ENCODE assay signal across 9 cellular contexts in genomic region chr6:139473239-139473701, GRCh38.
DNase-seq lines count a peak whose midpoint lies in the region; ATAC-seq and TF ChIP-seq lines count a peak whose summit lies in the region.
"Had no signal": no experiment of that assay in that cellular context is flagged by ENCODE, and none has a peak within 500 bp of the region (broad histone marks: within the 10 kb centered on the region; RNA-seq: fewer than 3 reads in every experiment).

No MANE protein-coding gene starts in this region.

- no peak for TF ChIP-seq POLR2A in vagina (IDR thresholded peaks at IDR 0.05)

- 50 to 56% methylated on average over 10 of the region's 13 CpGs for WGBS in mesodermal cell (ENCODE audit: insufficient coverage in 2 of 2), 2 experiments

- no peaks in the 10 kb centered on the region for H3K27me3 Mint-ChIP-seq in activated CD4-positive, alpha-beta memory T cell treated with anti-CD3 and anti-CD28 coated beads for 36 hours
- no peaks in the 10 kb centered on the region for H3K27me3 Mint-ChIP-seq in activated CD4-positive, alpha-beta memory T cell treated with anti-CD3 and anti-CD28 coated beads, Interleukin-2, amount 10 ng/mL, durations not matched to agents 7 days and 5 days

- DNase-seq in activated CD4-positive, alpha-beta memory T cell treated with anti-CD3 and anti-CD28 coated beads for 36 hours, result peak; percentile 10
- DNase-seq in activated CD4-positive, alpha-beta memory T cell treated with anti-CD3 and anti-CD28 coated beads, Interleukin-2, amount 10 ng/mL, durations not matched to agents 7 days and 5 days, result no peak
- DNase-seq in vagina (ENCODE audit: extremely low spot score in 2 of 2) (no peak), GOT3 (lab: John Stamatoyannopoulos, UW) (no peak), globus pallidus (ENCODE audit: low spot score) (no peak)
- DNase-seq: T-helper 1 cell had no signal

- H3K4me1 ChIP-seq in duodenal mucosa (ENCODE audit: control insufficient read depth in 1 of 2, insufficient read depth in 2 of 2, low read length in 2 of 2) (peaks cover 9 to 19% of the 10 kb centered on the region in 2 donors), mesodermal cell (ENCODE audit: control insufficient read depth, insufficient read depth, low read length, poor library complexity, severe bottlenecking) (peaks cover 36% of the 10 kb centered on the region), vagina (peaks cover 31% of the 10 kb centered on the region)

- peaks cover 9% of the 10 kb centered on the region for H3K4me1 Mint-ChIP-seq in activated CD4-positive, alpha-beta memory T cell treated with anti-CD3 and anti-CD28 coated beads for 36 hours (ENCODE audit: low read depth)
- H3K4me1 Mint-ChIP-seq in activated CD4-positive, alpha-beta memory T cell treated with anti-CD3 and anti-CD28 coated beads, Interleukin-2, amount 10 ng/mL, durations not matched to agents 7 days and 5 days, result peaks cover 13% of the 10 kb centered on the region

- ATAC-seq in GM18520 (IDR thresholded peaks at IDR 0.05; ENCODE audit: unreplicated experiment), result no peak

- no peak overlapping the region for H3K9ac ChIP-seq in duodenal mucosa (ENCODE audit: low read depth in 1 of 2, low read length in 2 of 2)

- intact Hi-C loops in activated CD4-positive, alpha-beta memory T cell treated with anti-CD3 and anti-CD28 coated beads for 36 hours (cut with micrococcal nuclease), result no loop called here
- intact Hi-C loops in vagina (cut with DNase I), result no loop called here

- H3K36me3 ChIP-seq in duodenal mucosa (ENCODE audit: control insufficient read depth in 1 of 2, insufficient read depth in 2 of 2, low read length in 2 of 2), result no peaks in the 10 kb centered on the region
- no peaks in the 10 kb centered on the region for H3K36me3 ChIP-seq in mesodermal cell (ENCODE audit: control insufficient read depth, insufficient read depth, low read length)
- H3K36me3 ChIP-seq in vagina, result no peaks in the 10 kb centered on the region

- H3K9me3 ChIP-seq in duodenal mucosa (ENCODE audit: control insufficient read depth in 1 of 2, low read length in 2 of 2) (no peaks in the 10 kb centered on the region), mesodermal cell (ENCODE audit: control insufficient read depth, low read length) (no peaks in the 10 kb centered on the region), vagina (no peaks in the 10 kb centered on the region)

- H3K27ac ChIP-seq in duodenal mucosa (ENCODE audit: low read depth, low read length), result peak overlapping the region; percentile 30
- peak overlapping the region; percentile 82 for H3K27ac ChIP-seq in mesodermal cell (ENCODE audit: low read depth, low read length, severe bottlenecking)
- peak overlapping the region; percentile 46 for H3K27ac ChIP-seq in vagina

- TF ChIP-seq CTCF in vagina (IDR thresholded peaks at IDR 0.05), result no peak

- no peak overlapping the region for H3K4me3 ChIP-seq in duodenal mucosa (ENCODE audit: low read depth in 1 of 2, low read length in 2 of 2)
- no peak overlapping the region for H3K4me3 ChIP-seq in mesodermal cell (ENCODE audit: extremely low read depth, insufficient read depth, low read length, poor library complexity, severe bottlenecking)
- no peak overlapping the region for H3K4me3 ChIP-seq in vagina

- no peaks in the 10 kb centered on the region for H3K9me3 Mint-ChIP-seq in activated CD4-positive, alpha-beta memory T cell treated with anti-CD3 and anti-CD28 coated beads for 36 hours
- no peaks in the 10 kb centered on the region for H3K9me3 Mint-ChIP-seq in activated CD4-positive, alpha-beta memory T cell treated with anti-CD3 and anti-CD28 coated beads, Interleukin-2, amount 10 ng/mL, durations not matched to agents 7 days and 5 days

- CTCF ChIA-PET in activated CD4-positive, alpha-beta memory T cell treated with anti-CD3 and anti-CD28 coated beads for 36 hours (lab: Charles Lee), result no interaction called here
- CTCF ChIA-PET in activated CD4-positive, alpha-beta memory T cell treated with anti-CD3 and anti-CD28 coated beads, Interleukin-2, amount 10 ng/mL, durations not matched to agents 7 days and 5 days (lab: Charles Lee), result interaction anchor here (0.7 to 0.8 kb wide), 2 partner anchors 9 to 23 kb away, joined by 3 read pairs; no protein-coding TSS in a partner anchor

- POLR2A ChIA-PET in activated CD4-positive, alpha-beta memory T cell treated with anti-CD3 and anti-CD28 coated beads for 36 hours (lab: Charles Lee), result no interaction called here
- POLR2A ChIA-PET in activated CD4-positive, alpha-beta memory T cell treated with anti-CD3 and anti-CD28 coated beads, Interleukin-2, amount 10 ng/mL, durations not matched to agents 7 days and 5 days (lab: Charles Lee), result interaction anchor here (1.2 kb wide), 1 partner anchor 12 kb away, joined by 3 read pairs; no protein-coding TSS in a partner anchor

- no peak overlapping the region for H3K4me3 Mint-ChIP-seq in activated CD4-positive, alpha-beta memory T cell treated with anti-CD3 and anti-CD28 coated beads for 36 hours
- H3K4me3 Mint-ChIP-seq in activated CD4-positive, alpha-beta memory T cell treated with anti-CD3 and anti-CD28 coated beads, Interleukin-2, amount 10 ng/mL, durations not matched to agents 7 days and 5 days, result no peak overlapping the region

- no peak overlapping the region for H3K27ac Mint-ChIP-seq in activated CD4-positive, alpha-beta memory T cell treated with anti-CD3 and anti-CD28 coated beads for 36 hours
- H3K27ac Mint-ChIP-seq in activated CD4-positive, alpha-beta memory T cell treated with anti-CD3 and anti-CD28 coated beads, Interleukin-2, amount 10 ng/mL, durations not matched to agents 7 days and 5 days, result no peak overlapping the region

- H3K27me3 ChIP-seq in duodenal mucosa (ENCODE audit: control insufficient read depth in 1 of 2, insufficient read depth in 2 of 2, low read length in 2 of 2) (no peaks in the 10 kb centered on the region), vagina (no peaks in the 10 kb centered on the region)

- H3K36me3 Mint-ChIP-seq in activated CD4-positive, alpha-beta memory T cell treated with anti-CD3 and anti-CD28 coated beads for 36 hours, result no peaks in the 10 kb centered on the region
- no peaks in the 10 kb centered on the region for H3K36me3 Mint-ChIP-seq in activated CD4-positive, alpha-beta memory T cell treated with anti-CD3 and anti-CD28 coated beads, Interleukin-2, amount 10 ng/mL, durations not matched to agents 7 days and 5 days (ENCODE audit: low read depth)

Comparison
In these comparisons a context has a peak if more than half of its experiments do, and no peak if none do; other contexts are left out.
1. H3K27ac ChIP-seq: peak in every context shown above with its lines; median percentile 82 in mesodermal cell; 46 in vagina; 30 in duodenal mucosa.